ENCODE assay signal across 10 cellular contexts in genomic region chrX:123424546-123424945, GRCh38.
DNase-seq lines count a peak whose midpoint lies in the region; ATAC-seq and TF ChIP-seq lines count a peak whose summit lies in the region.
"Had no signal": no experiment of that assay in that cellular context is flagged by ENCODE, and none has a peak within 500 bp of the region (broad histone marks: within the 10 kb centered on the region; RNA-seq: fewer than 3 reads in every experiment).

No MANE protein-coding gene starts in this region.

- H3K4me1 Mint-ChIP-seq in activated T-helper 2 cell treated with anti-CD3 and anti-CD28 coated beads, Interferon-gamma antibody, Interleukin-2, Interleukin-4, amounts not matched to agents 10 μg/mL and 5 μg/mL and 100 μg/mL, durations not matched to agents 14 hours and 24 hours and 36 hours (ENCODE audit: low read depth): peaks cover 2% of the 10 kb centered on the region
- H3K4me1 Mint-ChIP-seq: stimulated activated memory B cell treated with anti-CD40 and anti-IgM and Interleukin-4, amounts not matched to agents 10 μg/mL and 1 μg/mL and 100 μg/mL, for 72 hours had no signal

- no peak overlapping the region for H3K4me3 ChIP-seq in epithelial cell of proximal tubule (ENCODE audit: low read depth, low read length)
- no peak overlapping the region for H3K4me3 ChIP-seq in H7 (ENCODE audit: insufficient read depth, low read depth, low read length)

- H3K9me3 Mint-ChIP-seq in activated T-helper 2 cell treated with anti-CD3 and anti-CD28 coated beads, Interferon-gamma antibody, Interleukin-2, Interleukin-4, amounts not matched to agents 10 μg/mL and 5 μg/mL and 100 μg/mL, durations not matched to agents 14 hours and 24 hours and 36 hours: no peaks in the 10 kb centered on the region
- H3K9me3 Mint-ChIP-seq: stimulated activated memory B cell treated with anti-CD40 and anti-IgM and Interleukin-4, amounts not matched to agents 10 μg/mL and 1 μg/mL and 100 μg/mL, for 72 hours had no signal

- DNase-seq in ELR (ENCODE audit: low read depth) (peak; percentile 25), epithelial cell of proximal tubule (ENCODE audit: low read depth) (peak; percentile 47), T1000 (lab: John Stamatoyannopoulos, UW) (no peak), HT-29 (ENCODE audit: low spot score) (no peak), H7 (no peak)
- no peak for DNase-seq in activated T-helper 2 cell treated with anti-CD3 and anti-CD28 coated beads, Interferon-gamma antibody, Interleukin-2, Interleukin-4, amounts not matched to agents 10 μg/mL and 5 μg/mL and 100 μg/mL, durations not matched to agents 14 hours and 24 hours and 36 hours (ENCODE audit: low spot score)
- DNase-seq: KG1 had no signal

- no peaks in the 10 kb centered on the region for H3K27me3 Mint-ChIP-seq in activated T-helper 2 cell treated with anti-CD3 and anti-CD28 coated beads, Interferon-gamma antibody, Interleukin-2, Interleukin-4, amounts not matched to agents 10 μg/mL and 5 μg/mL and 100 μg/mL, durations not matched to agents 14 hours and 24 hours and 36 hours (ENCODE audit: low read depth)
- H3K27me3 Mint-ChIP-seq: stimulated activated memory B cell treated with anti-CD40 and anti-IgM and Interleukin-4, amounts not matched to agents 10 μg/mL and 1 μg/mL and 100 μg/mL, for 72 hours had no signal

- H3K36me3 ChIP-seq in H7 (replicated peaks; ENCODE audit: control insufficient read depth, insufficient read depth, low read length): no peaks in the 10 kb centered on the region

- H3K27ac Mint-ChIP-seq in activated T-helper 2 cell treated with anti-CD3 and anti-CD28 coated beads, Interferon-gamma antibody, Interleukin-2, Interleukin-4, amounts not matched to agents 10 μg/mL and 5 μg/mL and 100 μg/mL, durations not matched to agents 14 hours and 24 hours and 36 hours: no peak overlapping the region
- H3K27ac Mint-ChIP-seq: stimulated activated memory B cell treated with anti-CD40 and anti-IgM and Interleukin-4, amounts not matched to agents 10 μg/mL and 1 μg/mL and 100 μg/mL, for 72 hours had no signal

- no peaks in the 10 kb centered on the region for H3K27me3 ChIP-seq in H7 (ENCODE audit: control insufficient read depth, insufficient read depth, low read length)

- intact Hi-C loops in activated T-helper 2 cell treated with anti-CD3 and anti-CD28 coated beads, Interferon-gamma antibody, Interleukin-2, Interleukin-4, amounts not matched to agents 10 μg/mL and 5 μg/mL and 100 μg/mL, durations not matched to agents 14 hours and 24 hours and 36 hours (cut with micrococcal nuclease): no loop called here

- no peak overlapping the region for H3K4me3 Mint-ChIP-seq in activated T-helper 2 cell treated with anti-CD3 and anti-CD28 coated beads, Interferon-gamma antibody, Interleukin-2, Interleukin-4, amounts not matched to agents 10 μg/mL and 5 μg/mL and 100 μg/mL, durations not matched to agents 14 hours and 24 hours and 36 hours (ENCODE audit: low read depth)
- H3K4me3 Mint-ChIP-seq: stimulated activated memory B cell treated with anti-CD40 and anti-IgM and Interleukin-4, amounts not matched to agents 10 μg/mL and 1 μg/mL and 100 μg/mL, for 72 hours had no signal

- H3K36me3 Mint-ChIP-seq in activated T-helper 2 cell treated with anti-CD3 and anti-CD28 coated beads, Interferon-gamma antibody, Interleukin-2, Interleukin-4, amounts not matched to agents 10 μg/mL and 5 μg/mL and 100 μg/mL, durations not matched to agents 14 hours and 24 hours and 36 hours (ENCODE audit: low read depth): no peaks in the 10 kb centered on the region
- H3K36me3 Mint-ChIP-seq: stimulated activated memory B cell treated with anti-CD40 and anti-IgM and Interleukin-4, amounts not matched to agents 10 μg/mL and 1 μg/mL and 100 μg/mL, for 72 hours had no signal

- ATAC-seq in GM21381 (IDR thresholded peaks at IDR 0.05; ENCODE audit: unreplicated experiment) (peak; percentile 82), HG03280 (IDR thresholded peaks at IDR 0.05; ENCODE audit: unreplicated experiment) (peak; percentile 91)
- ATAC-seq: stimulated activated memory B cell treated with anti-CD40 and anti-IgM and Interleukin-4, amounts not matched to agents 10 μg/mL and 1 μg/mL and 100 μg/mL, for 72 hours had no signal

- TF ChIP-seq CTCF in epithelial cell of proximal tubule (conservative IDR thresholded peaks at IDR 0.05; ENCODE audit: low read depth, low read length): no peak

Comparison
In these comparisons a context has a peak if more than half of its experiments do, and no peak if none do; other contexts are left out.
1. DNase-seq: peak in ELR (single experiment) and epithelial cell of proximal tubule (single experiment); none in T1000 (single experiment), HT-29 (single experiment), H7 (single experiment) and activated T-helper 2 cell treated with anti-CD3 and anti-CD28 coated beads, Interferon-gamma antibody, Interleukin-2, Interleukin-4, amounts not matched to agents 10 μg/mL and 5 μg/mL and 100 μg/mL, durations not matched to agents 14 hours and 24 hours and 36 hours (single experiment).